8 cellular contexts compared by ENCODE assay signal in the genomic region with DNA sequence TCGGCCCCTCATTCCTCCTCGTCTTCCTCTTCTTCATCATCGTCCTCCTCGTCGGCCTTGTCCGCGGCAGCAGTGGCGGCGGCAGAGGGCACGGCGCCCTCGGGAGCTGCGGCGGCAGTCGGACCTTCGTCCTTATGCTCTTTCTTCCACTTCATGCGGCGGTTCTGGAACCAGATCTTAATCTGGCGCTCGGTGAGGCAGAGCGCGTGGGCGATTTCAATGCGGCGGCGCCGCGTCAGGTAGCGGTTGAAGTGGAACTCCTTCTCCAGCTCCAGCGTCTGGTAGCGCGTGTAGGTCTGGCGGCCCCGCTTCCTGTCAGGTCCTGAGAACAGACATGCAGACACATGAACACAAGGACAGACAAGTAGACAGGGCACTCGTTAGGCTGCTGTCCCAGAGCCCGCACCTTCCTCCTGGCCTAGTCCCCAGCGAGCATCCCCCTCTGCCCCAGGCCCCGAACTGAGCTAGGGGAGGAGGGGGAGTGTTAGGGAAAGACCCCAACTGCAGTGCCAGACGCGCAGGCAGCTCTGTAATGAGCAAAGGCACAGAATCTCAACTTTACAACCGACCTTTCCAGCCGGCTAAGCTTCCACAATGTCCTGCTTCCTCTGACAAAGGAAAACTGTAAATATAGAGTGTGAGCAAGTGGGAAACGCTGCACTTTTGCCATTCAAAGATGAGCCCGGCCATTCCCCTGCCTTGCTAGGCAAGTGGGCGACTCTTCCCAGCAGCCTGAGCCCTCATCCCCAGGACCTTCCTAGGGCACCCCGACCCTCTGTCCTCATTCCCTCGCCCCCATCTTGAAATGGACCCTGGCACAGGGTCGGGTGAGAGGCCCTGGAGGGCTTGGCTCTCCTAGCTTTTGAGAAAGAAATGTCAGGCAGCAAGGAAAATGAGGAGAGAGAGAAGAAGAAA. TPM values are rescaled to one million over a fixed set of nuclear protein-coding genes. Genes with fewer than 3 reads are reported as not detected.
DNase-seq lines count a peak whose midpoint lies in the region; ATAC-seq and TF ChIP-seq lines count a peak whose summit lies in the region.

No MANE protein-coding gene starts in this region.

- H3K27ac ChIP-seq in OCI-LY7 (ENCODE audit: low read depth, low read length, poor library complexity, severe bottlenecking) (peak overlapping the region; percentile 47), coronary artery (no peak overlapping the region), parathyroid adenoma (no peak overlapping the region)

- H3K36me3 ChIP-seq in BJ (ENCODE audit: control insufficient read depth, insufficient read depth, low read length), result no peaks in the 10 kb centered on the region
- no peaks in the 10 kb centered on the region for H3K36me3 ChIP-seq in OCI-LY7 (ENCODE audit: insufficient read depth, low read length)
- no peaks in the 10 kb centered on the region for H3K36me3 ChIP-seq in parathyroid adenoma (ENCODE audit: control insufficient read depth, insufficient read depth, low read length)

- H3K79me2 ChIP-seq in OCI-LY7 (ENCODE audit: insufficient read depth, low read depth, low read length) (no peaks in the 10 kb centered on the region), parathyroid adenoma (no peaks in the 10 kb centered on the region)

- CTCF ChIA-PET in BJ (lab: Yijun Ruan, JAX) (interaction anchor here (0.5 to 2.2 kb wide), 3 partner anchors 11 to 473 kb away, joined by 3 to 9 read pairs (median 3); partner anchors contain the start of gene HOXA5), OCI-LY7 (lab: Charles Lee; ENCODE audit: unreplicated experiment) (interaction anchor here (0.5 kb wide), 1 partner anchor 296 kb away, joined by 3 read pairs; no protein-coding TSS in a partner anchor)

- H3K9ac ChIP-seq in parathyroid adenoma, result no peak overlapping the region

- DNase-seq in BJ (ENCODE audit: low read depth) (no peak), OCI-LY7 (ENCODE audit: low spot score) (peak; percentile 33), coronary artery (ENCODE audit: low spot score) (no peak), NCI-H774 (lab: John Stamatoyannopoulos, UW) (no peak), A172 (ENCODE audit: low spot score) (no peak)

- peaks cover 35% of the 10 kb centered on the region for H3K4me1 ChIP-seq in OCI-LY7 (ENCODE audit: insufficient read depth, low read length, poor library complexity, severe bottlenecking)
- no peaks in the 10 kb centered on the region for H3K4me1 ChIP-seq in parathyroid adenoma

- H4K20me1 ChIP-seq in OCI-LY7 (ENCODE audit: insufficient read depth, low read length), result no peaks in the 10 kb centered on the region

- H3K9me3 ChIP-seq in OCI-LY7 (ENCODE audit: low read length), result no peaks in the 10 kb centered on the region
- no peaks in the 10 kb centered on the region for H3K9me3 ChIP-seq in parathyroid adenoma (ENCODE audit: control insufficient read depth, low read length)

- H3K27me3 ChIP-seq in BJ (ENCODE audit: control insufficient read depth, insufficient read depth, low read length) (no peaks in the 10 kb centered on the region), parathyroid adenoma (ENCODE audit: control insufficient read depth, insufficient read depth, low read length) (peaks cover 32% of the 10 kb centered on the region)

- no peaks in the 10 kb centered on the region for H3K9me2 ChIP-seq in OCI-LY7 (ENCODE audit: insufficient read depth, low read length)

- H3K4me2 ChIP-seq in OCI-LY7 (ENCODE audit: low read length) (peak overlapping the region; percentile 84), parathyroid adenoma (ENCODE audit: low read length) (peak overlapping the region; percentile 65)

- intact Hi-C loops in OCI-LY7 (cut with micrococcal nuclease; ENCODE audit: unreplicated experiment), result loop anchor here (10.0 kb wide), 1 partner anchor 1260 kb away; no protein-coding TSS in a partner anchor

- peak overlapping the region; percentile 74 for H3K4me3 ChIP-seq in BJ (ENCODE audit: low read depth, low read length)
- H3K4me3 ChIP-seq in OCI-LY7 (ENCODE audit: low read depth, low read length, poor library complexity, severe bottlenecking), result peak overlapping the region; percentile 69
- peak overlapping the region; percentile 46 for H3K4me3 ChIP-seq in coronary artery
- H3K4me3 ChIP-seq in parathyroid adenoma (ENCODE audit: low read depth, low read length), result peak overlapping the region; percentile 38

- POLR2A ChIA-PET in BJ (lab: Charles Lee), result no interaction called here
- POLR2A ChIA-PET in OCI-LY7 (lab: Charles Lee), result interaction anchor here (0.6 kb wide), 2 partner anchors 189 to 877 kb away, joined by 3 read pairs; no protein-coding TSS in a partner anchor

- peak overlapping the region; percentile 99 for H2AFZ ChIP-seq in OCI-LY7 (ENCODE audit: low read length)
- no peak overlapping the region for H2AFZ ChIP-seq in parathyroid adenoma

- BruUV-seq in OCI-LY7 (replicated peaks; lab: Mats Ljungman, UMichigan), result no TSS peak

- ATAC-seq in GM21367 (IDR thresholded peaks at IDR 0.05; ENCODE audit: unreplicated experiment) (no peak), HG03095 (IDR thresholded peaks at IDR 0.05; ENCODE audit: unreplicated experiment) (no peak)

- TF ChIP-seq CTCF in BJ (IDR thresholded peaks at IDR 0.05; ENCODE audit: insufficient read depth, low read depth, low read length) (no peak), OCI-LY7 (conservative IDR thresholded peaks at IDR 0.05; ENCODE audit: low read length) (no peak), coronary artery (IDR thresholded peaks at IDR 0.05) (no peak), parathyroid adenoma (IDR thresholded peaks at IDR 0.05) (no peak)

RNA-seq across cellular contexts. Expression of gene HOXA7, which starts 1.3 kb away (rescaled TPM):
- 3.8 and 4.4 TPM in 2 replicates for polyA plus RNA-seq in BJ (2011; rRNA removed)
- 1.4 and 2.3 TPM in 2 replicates for polyA minus RNA-seq in BJ (2011; rRNA and poly(A)+ RNA removed)
- total RNA-seq in OCI-LY7 (2014; rRNA removed; shearing (Covaris generic)), result 4.1 and 6.0 TPM in 2 replicates
- 0.42 and 1.2 TPM in 2 replicates for total RNA-seq in OCI-LY7 (2022)
- not detected in 2 replicates for total RNA-seq in A172 (2014; rRNA removed; shearing (Covaris generic))

RNA-seq across cellular contexts. Expression of gene HOXA3, which starts 2.8 kb away (rescaled TPM):
- 0.09 and 0.15 TPM in 2 replicates for polyA plus RNA-seq in BJ (2011; rRNA removed)
- polyA minus RNA-seq in BJ (2011; rRNA and poly(A)+ RNA removed), result 0.77 TPM in 1 of 2 replicates, not detected in the other
- 0.41 TPM in 1 of 2 replicates, not detected in the other for total RNA-seq in OCI-LY7 (2014; rRNA removed; shearing (Covaris generic))
- total RNA-seq in OCI-LY7 (2022), result 2.6 and 2.7 TPM in 2 replicates
- 0.07 and 0.41 TPM in 2 replicates for total RNA-seq in A172 (2014; rRNA removed; shearing (Covaris generic))

RNA-seq across cellular contexts. Expression of gene HOXA6, which starts 7.6 kb away (rescaled TPM):
- polyA plus RNA-seq in BJ (2011; rRNA removed), result 0.45 and 0.77 TPM in 2 replicates
- 0.62 TPM in 1 of 2 replicates, not detected in the other for polyA minus RNA-seq in BJ (2011; rRNA and poly(A)+ RNA removed)
- total RNA-seq in OCI-LY7 (2014; rRNA removed; shearing (Covaris generic)), result 4.1 and 6.7 TPM in 2 replicates
- 10.2 and 12.0 TPM in 2 replicates for total RNA-seq in OCI-LY7 (2022)
- 0.48 TPM in 1 of 2 replicates, not detected in the other for total RNA-seq in A172 (2014; rRNA removed; shearing (Covaris generic))

RNA-seq across cellular contexts. Expression of gene HOXA9, which starts 10.2 kb away (rescaled TPM):
- 12.6 and 15.0 TPM in 2 replicates for polyA plus RNA-seq in BJ (2011; rRNA removed)
- polyA minus RNA-seq in BJ (2011; rRNA and poly(A)+ RNA removed), result 1.4 and 3.4 TPM in 2 replicates
- total RNA-seq in OCI-LY7 (2014; rRNA removed; shearing (Covaris generic)), result not detected in 2 replicates
- not detected in 2 replicates for total RNA-seq in OCI-LY7 (2022)
- total RNA-seq in A172 (2014; rRNA removed; shearing (Covaris generic)), result 74.8 and 88.6 TPM in 2 replicates

RNA-seq across cellular contexts. Expression of gene HOXA5, which starts 11.7 kb away (rescaled TPM):
- 1.2 and 1.7 TPM in 2 replicates for polyA plus RNA-seq in BJ (2011; rRNA removed)
- polyA minus RNA-seq in BJ (2011; rRNA and poly(A)+ RNA removed), result 0.28 and 0.62 TPM in 2 replicates
- total RNA-seq in OCI-LY7 (2014; rRNA removed; shearing (Covaris generic)), result 3.4 and 17.5 TPM in 2 replicates
- 7.4 and 7.9 TPM in 2 replicates for total RNA-seq in OCI-LY7 (2022)
- 0.98 and 1.9 TPM in 2 replicates for total RNA-seq in A172 (2014; rRNA removed; shearing (Covaris generic))
